In genomic region chr14:28101992-28102391, GRCh38 we compare ENCODE assay signal across 21 cellular contexts.
DNase-seq lines count a peak whose midpoint lies in the region; ATAC-seq and TF ChIP-seq lines count a peak whose summit lies in the region.
"Had no signal": no experiment of that assay in that cellular context is flagged by ENCODE, and none has a peak within 500 bp of the region (broad histone marks: within the 10 kb centered on the region; RNA-seq: fewer than 3 reads in every experiment).

No MANE protein-coding gene starts in this region.

- no peak for TF ChIP-seq CTCF in fibroblast of pulmonary artery (IDR thresholded peaks at IDR 0.05; ENCODE audit: low read length, missing control alignments)
- TF ChIP-seq CTCF in ascending aorta (IDR thresholded peaks at IDR 0.05) = no peak

- H3K27ac ChIP-seq in ascending aorta = no peak overlapping the region
- H3K27ac ChIP-seq: BLaER1 had no signal

- no peaks in the 10 kb centered on the region for H3K9me3 ChIP-seq in ascending aorta
- H3K9me3 ChIP-seq: BLaER1 had no signal

- H3K4me3 ChIP-seq in fibroblast of pulmonary artery (replicated peaks; ENCODE audit: low read depth, low read length) (no peak overlapping the region), ascending aorta (no peak overlapping the region)
- H3K4me3 ChIP-seq: BLaER1, K562 had no signal

- DNase-seq in Daoy (ENCODE audit: low read depth) = peak; percentile 23
- peak; percentile 94 for DNase-seq in NCI-H146 (lab: John Stamatoyannopoulos, UW)
- DNase-seq in NCI-H446 treated with DMSO at 0.1 percent for 48 hours (lab: John Stamatoyannopoulos, UW) = peak; percentile 86
- peak; percentile 3 for DNase-seq in fibroblast of pulmonary artery (ENCODE audit: low read depth)
- no peak for DNase-seq in ascending aorta (ENCODE audit: low spot score in 2 of 2)
- DNase-seq: activated gamma-delta T cell treated with Interleukin-2 at 50 U/mL for 16 hours; cerebellar nuclear complex; endodermal cell; hippocampal formation; kidney; mesenchymal stem cell; MV-4-11; stimulated activated CD4-positive, alpha-beta T cell treated with anti-CD3 and anti-CD28 coated beads, Interleukin-15, amount 100 ng/mL, for 24 hours; stimulated activated naive CD4-positive, alpha-beta T cell treated with Interleukin-2 at 50 U/mL for 16 hours; trophoblast cell had no signal

- ATAC-seq in HG02852 (IDR thresholded peaks at IDR 0.05; ENCODE audit: unreplicated experiment) (no peak), GM21526 (IDR thresholded peaks at IDR 0.05; ENCODE audit: low FRiP score, unreplicated experiment) (no peak)
- ATAC-seq: HCT116; K562; natural killer cell treated with Interleukin-12 subunit alpha and Interleukin-12 subunit beta and Interleukin-15 and Interleukin-18, amount 100 ng/mL, for 72 hours had no signal

- intact Hi-C loops in ascending aorta (cut with DNase I) = no loop called here

- no peaks in the 10 kb centered on the region for H3K36me3 ChIP-seq in ascending aorta
- H3K36me3 ChIP-seq: BLaER1 had no signal

- H3K4me1 ChIP-seq in ascending aorta = no peaks in the 10 kb centered on the region
- H3K4me1 ChIP-seq: BLaER1 had no signal

- no peaks in the 10 kb centered on the region for H3K27me3 ChIP-seq in ascending aorta
- H3K27me3 ChIP-seq: BLaER1 had no signal

Comparison
In these comparisons a context has a peak if more than half of its experiments do, and no peak if none do; other contexts are left out.
1. DNase-seq: peak in Daoy (single experiment), NCI-H146 (single experiment), NCI-H446 treated with DMSO at 0.1 percent for 48 hours (single experiment) and fibroblast of pulmonary artery (single experiment); none in ascending aorta (0 of 2).